In genomic region chr11:121657191-121657590, GRCh38 we compare ENCODE assay signal across 1 cellular context.
TF ChIP-seq lines count a peak whose summit lies in the region.

No MANE protein-coding gene starts in this region.

TF ChIP-seq in IMR-90, 13 proteins besides CTCF, POLR2A, EP300 and RAD21 (continued from another document):
- no peak for TF ChIP-seq ELK1 (IDR thresholded peaks at IDR 0.05; ENCODE audit: borderline replicate concordance, low read depth, low read length)
- no peak for TF ChIP-seq RCOR1 (IDR thresholded peaks at IDR 0.05; ENCODE audit: insufficient replicate concordance, low read length)
- no peak for TF ChIP-seq FOS (IDR thresholded peaks at IDR 0.05; ENCODE audit: low read depth, low read length)
- TF ChIP-seq MXI1 (IDR thresholded peaks at IDR 0.05; ENCODE audit: borderline replicate concordance, low read depth, low read length): no peak
